Comparison of ENCODE assay signal across 8 cellular contexts in genomic region chr3:177150970-177151627, GRCh38. TPM values are rescaled to one million over a fixed set of nuclear protein-coding genes. Genes with fewer than 3 reads are reported as not detected.
A peak's percentile ranks its signal among the peaks of the same experiment; 100 is the strongest.
DNase-seq lines count a peak whose midpoint lies in the region; ATAC-seq and TF ChIP-seq lines count a peak whose summit lies in the region.

No MANE protein-coding gene starts in this region.

- peak overlapping the region; percentile 44 for H3K27ac Mint-ChIP-seq in activated CD4-positive, alpha-beta memory T cell treated with anti-CD3 and anti-CD28 coated beads for 36 hours
- no peak overlapping the region for H3K27ac Mint-ChIP-seq in activated CD4-positive, alpha-beta memory T cell treated with anti-CD3 and anti-CD28 coated beads, Interleukin-2, amount 10 ng/mL, durations not matched to agents 7 days and 5 days
- H3K27ac Mint-ChIP-seq in activated CD8-positive, alpha-beta T cell treated with anti-CD3 and anti-CD28 coated beads for 36 hours: peak overlapping the region; percentile 80

- H3K27ac ChIP-seq in lower lobe of right lung: no peak overlapping the region

- peak; percentile 24 for DNase-seq in activated CD4-positive, alpha-beta memory T cell treated with anti-CD3 and anti-CD28 coated beads for 36 hours
- no peak for DNase-seq in activated CD4-positive, alpha-beta memory T cell treated with anti-CD3 and anti-CD28 coated beads, Interleukin-2, amount 10 ng/mL, durations not matched to agents 7 days and 5 days
- DNase-seq in KBM-7: peak; percentile 34
- peak; percentile 57 for DNase-seq in activated CD8-positive, alpha-beta T cell treated with anti-CD3 and anti-CD28 coated beads for 36 hours
- no peak for DNase-seq in lower lobe of right lung
- no peak for DNase-seq in mucosa of gallbladder (ENCODE audit: low spot score)
- DNase-seq in NCI-H748 (lab: John Stamatoyannopoulos, UW; ENCODE audit: unreplicated experiment): no peak

- H3K4me3 Mint-ChIP-seq in activated CD4-positive, alpha-beta memory T cell treated with anti-CD3 and anti-CD28 coated beads for 36 hours: peak overlapping the region; percentile 28
- H3K4me3 Mint-ChIP-seq in activated CD4-positive, alpha-beta memory T cell treated with anti-CD3 and anti-CD28 coated beads, Interleukin-2, amount 10 ng/mL, durations not matched to agents 7 days and 5 days: no peak overlapping the region
- H3K4me3 Mint-ChIP-seq in activated CD8-positive, alpha-beta T cell treated with anti-CD3 and anti-CD28 coated beads for 36 hours: no peak overlapping the region

- no peaks in the 10 kb centered on the region for H3K27me3 Mint-ChIP-seq in activated CD4-positive, alpha-beta memory T cell treated with anti-CD3 and anti-CD28 coated beads for 36 hours
- no peaks in the 10 kb centered on the region for H3K27me3 Mint-ChIP-seq in activated CD4-positive, alpha-beta memory T cell treated with anti-CD3 and anti-CD28 coated beads, Interleukin-2, amount 10 ng/mL, durations not matched to agents 7 days and 5 days
- H3K27me3 Mint-ChIP-seq in activated CD8-positive, alpha-beta T cell treated with anti-CD3 and anti-CD28 coated beads for 36 hours: no peaks in the 10 kb centered on the region

- POLR2A ChIA-PET in activated CD4-positive, alpha-beta memory T cell treated with anti-CD3 and anti-CD28 coated beads for 36 hours (lab: Charles Lee): interaction anchor here (1.0 to 1.7 kb wide), 4 partner anchors 11 to 209 kb away, joined by 3 to 5 read pairs (median 4); partner anchors contain the start of gene TBL1XR1
- POLR2A ChIA-PET in activated CD4-positive, alpha-beta memory T cell treated with anti-CD3 and anti-CD28 coated beads, Interleukin-2, amount 10 ng/mL, durations not matched to agents 7 days and 5 days (lab: Charles Lee): interaction anchor here (0.8 to 2.0 kb wide), 6 partner anchors 9 to 209 kb away, joined by 3 to 10 read pairs (median 4); no protein-coding TSS in a partner anchor
- POLR2A ChIA-PET in activated CD8-positive, alpha-beta T cell treated with anti-CD3 and anti-CD28 coated beads for 36 hours (lab: Charles Lee): interaction anchor here (0.5 to 1.9 kb wide), 7 partner anchors 9 to 45 kb away, joined by 3 to 6 read pairs (median 4); no protein-coding TSS in a partner anchor

- TF ChIP-seq CTCF in activated CD8-positive, alpha-beta T cell treated with anti-CD3 and anti-CD28 coated beads for 36 hours (IDR thresholded peaks at IDR 0.05): no peak
- no peak for TF ChIP-seq CTCF in lower lobe of right lung (IDR thresholded peaks at IDR 0.05)

- H3K4me1 ChIP-seq in lower lobe of right lung: peaks cover 51% of the 10 kb centered on the region

- H3K9me3 Mint-ChIP-seq in activated CD4-positive, alpha-beta memory T cell treated with anti-CD3 and anti-CD28 coated beads for 36 hours: no peaks in the 10 kb centered on the region
- H3K9me3 Mint-ChIP-seq in activated CD4-positive, alpha-beta memory T cell treated with anti-CD3 and anti-CD28 coated beads, Interleukin-2, amount 10 ng/mL, durations not matched to agents 7 days and 5 days: no peaks in the 10 kb centered on the region
- no peaks in the 10 kb centered on the region for H3K9me3 Mint-ChIP-seq in activated CD8-positive, alpha-beta T cell treated with anti-CD3 and anti-CD28 coated beads for 36 hours

- H3K36me3 ChIP-seq in lower lobe of right lung: no peaks in the 10 kb centered on the region

- no peaks in the 10 kb centered on the region for H3K27me3 ChIP-seq in lower lobe of right lung (ENCODE audit: low read depth)

- no peaks in the 10 kb centered on the region for H3K9me3 ChIP-seq in lower lobe of right lung

- H3K36me3 Mint-ChIP-seq in activated CD4-positive, alpha-beta memory T cell treated with anti-CD3 and anti-CD28 coated beads for 36 hours: peaks cover 1% of the 10 kb centered on the region
- peaks cover 13% of the 10 kb centered on the region for H3K36me3 Mint-ChIP-seq in activated CD4-positive, alpha-beta memory T cell treated with anti-CD3 and anti-CD28 coated beads, Interleukin-2, amount 10 ng/mL, durations not matched to agents 7 days and 5 days (ENCODE audit: low read depth)
- peaks cover 17% of the 10 kb centered on the region for H3K36me3 Mint-ChIP-seq in activated CD8-positive, alpha-beta T cell treated with anti-CD3 and anti-CD28 coated beads for 36 hours (ENCODE audit: low read depth)

- intact Hi-C loops in activated CD4-positive, alpha-beta memory T cell treated with anti-CD3 and anti-CD28 coated beads for 36 hours (cut with micrococcal nuclease): loop anchor here (1.0 kb wide), 3 partner anchors 11 to 94 kb away; no protein-coding TSS in a partner anchor
- intact Hi-C loops in activated CD8-positive, alpha-beta T cell treated with anti-CD3 and anti-CD28 coated beads for 36 hours (cut with micrococcal nuclease): loop anchor here (5.0 kb wide), 1 partner anchor 94 kb away; no protein-coding TSS in a partner anchor
- intact Hi-C loops in lower lobe of right lung (cut with DNase I): no loop called here

- no peak overlapping the region for H3K4me3 ChIP-seq in lower lobe of right lung

- peaks cover 50% of the 10 kb centered on the region for H3K4me1 Mint-ChIP-seq in activated CD4-positive, alpha-beta memory T cell treated with anti-CD3 and anti-CD28 coated beads for 36 hours (ENCODE audit: low read depth)
- H3K4me1 Mint-ChIP-seq in activated CD4-positive, alpha-beta memory T cell treated with anti-CD3 and anti-CD28 coated beads, Interleukin-2, amount 10 ng/mL, durations not matched to agents 7 days and 5 days: peaks cover 41% of the 10 kb centered on the region
- H3K4me1 Mint-ChIP-seq in activated CD8-positive, alpha-beta T cell treated with anti-CD3 and anti-CD28 coated beads for 36 hours (ENCODE audit: low read depth): peaks cover 63% of the 10 kb centered on the region

- in situ Hi-C loops in KBM-7 (cut with MboI; ENCODE audit: low pct_unique_long_range_greater_than_20kb, low sequenced_read_pairs): no loop called here

- CTCF ChIA-PET in activated CD4-positive, alpha-beta memory T cell treated with anti-CD3 and anti-CD28 coated beads for 36 hours (lab: Charles Lee): interaction anchor here (0.8 to 1.3 kb wide), 5 partner anchors 28 to 99 kb away, joined by 3 to 5 read pairs (median 3); no protein-coding TSS in a partner anchor
- CTCF ChIA-PET in activated CD4-positive, alpha-beta memory T cell treated with anti-CD3 and anti-CD28 coated beads, Interleukin-2, amount 10 ng/mL, durations not matched to agents 7 days and 5 days (lab: Charles Lee): interaction anchor here (1.6 kb wide), 1 partner anchor 9 kb away, joined by 5 read pairs; no protein-coding TSS in a partner anchor
- CTCF ChIA-PET in activated CD8-positive, alpha-beta T cell treated with anti-CD3 and anti-CD28 coated beads for 36 hours (lab: Charles Lee): interaction anchor here (1.1 to 1.4 kb wide), 4 partner anchors 11 to 276 kb away, joined by 3 to 4 read pairs (median 3); no protein-coding TSS in a partner anchor

- ATAC-seq in GM21737 (IDR thresholded peaks at IDR 0.05; ENCODE audit: unreplicated experiment) (peak; percentile 66), lower lobe of right lung (peak; percentile 61 to 86)
- ATAC-seq in activated CD8-positive, alpha-beta T cell treated with anti-CD3 and anti-CD28 coated beads for 36 hours: peak; percentile 85

RNA-seq across cellular contexts. Expression of gene TBL1XR1, which starts 46.2 kb away (rescaled TPM):
- total RNA-seq in activated CD4-positive, alpha-beta memory T cell treated with anti-CD3 and anti-CD28 coated beads for 36 hours: 100 to 1,000 TPM; 158 to 167 TPM
- 100 to 1,000 TPM; 178 to 187 TPM for total RNA-seq in activated CD4-positive, alpha-beta memory T cell treated with anti-CD3 and anti-CD28 coated beads, Interleukin-2, amount 10 ng/mL, durations not matched to agents 7 days and 5 days
- total RNA-seq in activated CD8-positive, alpha-beta T cell treated with anti-CD3 and anti-CD28 coated beads for 36 hours: 100 to 1,000 TPM; 153 to 158 TPM
- 160 TPM for total RNA-seq in lower lobe of right lung
- total RNA-seq in mucosa of gallbladder: 137 TPM

Comparison
In these comparisons a context has a peak if more than half of its experiments do, and no peak if none do; other contexts are left out.
1. DNase-seq: peak in activated CD4-positive, alpha-beta memory T cell treated with anti-CD3 and anti-CD28 coated beads for 36 hours (single experiment), KBM-7 (single experiment) and activated CD8-positive, alpha-beta T cell treated with anti-CD3 and anti-CD28 coated beads for 36 hours (single experiment); none in activated CD4-positive, alpha-beta memory T cell treated with anti-CD3 and anti-CD28 coated beads, Interleukin-2, amount 10 ng/mL, durations not matched to agents 7 days and 5 days (single experiment), lower lobe of right lung (single experiment), mucosa of gallbladder (single experiment) and NCI-H748 (single experiment).
2. Peak in every context shown above with its lines, with median percentiles within 50 percentile points of each other: ATAC-seq.